In genomic region chr15:87031545-87032230, GRCh38 we compare ENCODE assay signal across 1 cellular context.
TF ChIP-seq lines count a peak whose summit lies in the region.

No MANE protein-coding gene starts in this region.

TF ChIP-seq in GM23338, 12 proteins besides CTCF, POLR2A, EP300 and RAD21 (continued from another document):
- TF ChIP-seq REST (IDR thresholded peaks at IDR 0.05; ENCODE audit: unreplicated experiment), result no peak
- TF ChIP-seq POLR2AphosphoS5 (IDR thresholded peaks at IDR 0.05; ENCODE audit: low read depth), result no peak
- no peak for TF ChIP-seq EZH2phosphoT487 (IDR thresholded peaks at IDR 0.05; ENCODE audit: unreplicated experiment)
- no peak for TF ChIP-seq ZNF331 (CRISPR knock-in tag; IDR thresholded peaks at IDR 0.05; ENCODE audit: low read depth)
- no peak for TF ChIP-seq ZNF462 (CRISPR knock-in tag; IDR thresholded peaks at IDR 0.05)
- no peak for TF ChIP-seq STAT1 (IDR thresholded peaks at IDR 0.05; ENCODE audit: unreplicated experiment)
